Comparison of ENCODE assay signal across 24 cellular contexts in genomic region chr3:122457706-122458105, GRCh38.
"Had no signal": no experiment of that assay in that cellular context is flagged by ENCODE, and none has a peak within 500 bp of the region (broad histone marks: within the 10 kb centered on the region; RNA-seq: fewer than 3 reads in every experiment).

No MANE protein-coding gene starts in this region.

- H3K9me3 ChIP-seq: esophagus muscularis mucosa, neutrophil, ovary, psoas muscle, right atrium auricular region, stomach, testis, uterus had no signal

- H3K27me3 Mint-ChIP-seq: activated naive CD4-positive, alpha-beta T cell treated with anti-CD3 and anti-CD28 coated beads, Interleukin-2, amount 10 ng/mL, durations not matched to agents 7 days and 5 days; dendritic cell treated with granulocyte-macrophage colony-stimulating factor and Interleukin-4, amounts not matched to agents 40 ng/mL and 50 ng/mL, for 4 days had no signal

- H3K4me1 Mint-ChIP-seq: activated naive CD4-positive, alpha-beta T cell treated with anti-CD3 and anti-CD28 coated beads, Interleukin-2, amount 10 ng/mL, durations not matched to agents 7 days and 5 days; nephron had no signal

- H3K36me3 ChIP-seq: ovary, uterus had no signal

- H3K27me3 ChIP-seq: brain microvascular endothelial cell, esophagus muscularis mucosa, neutrophil, ovary, right atrium auricular region, stomach, testis, uterus had no signal

- H3K27ac ChIP-seq: brain microvascular endothelial cell, esophagus muscularis mucosa, neutrophil, ovary, psoas muscle, right atrium auricular region, stomach, testis, uterus had no signal

- H3K9me3 Mint-ChIP-seq: activated naive CD4-positive, alpha-beta T cell treated with anti-CD3 and anti-CD28 coated beads, Interleukin-2, amount 10 ng/mL, durations not matched to agents 7 days and 5 days; activated T-cell treated with anti-CD3 and anti-CD28 coated beads, Interleukin-2, amount 50 U/mL, for 72 hours; dendritic cell treated with granulocyte-macrophage colony-stimulating factor and Interleukin-4, amounts not matched to agents 40 ng/mL and 50 ng/mL, for 4 days; nephron had no signal

- FAIRE-seq: frontal cortex had no signal

- DNase-seq: activated effector memory CD4-positive, alpha-beta T cell treated with anti-CD3 and anti-CD28 coated beads, Interleukin-2, amount 50 U/mL, for 16 hours; activated naive CD4-positive, alpha-beta T cell treated with anti-CD3 and anti-CD28 coated beads, Interleukin-2, amount 10 ng/mL, durations not matched to agents 7 days and 5 days; activated T-cell treated with anti-CD3 and anti-CD28 coated beads, Interleukin-2, amount 50 U/mL, for 72 hours; aorta; brain microvascular endothelial cell; caudate nucleus; effector CD8-positive, alpha-beta T cell; hippocampal formation; kidney glomerular epithelial cell; left ventricle myocardium superior; ovary; psoas muscle; stimulated activated CD4-positive, alpha-beta T cell treated with anti-CD3 and anti-CD28 coated beads, Interleukin-12 subunit alpha, Interleukin-12 subunit beta, amount 100 ng/mL, for 4 hours; stimulated activated CD4-positive, alpha-beta T cell treated with anti-CD3 and anti-CD28 coated beads, Interleukin-4, amount 100 ng/mL, for 4 hours; stomach; testis; trophoblast cell; uterus had no signal

- H3K4me3 Mint-ChIP-seq: activated naive CD4-positive, alpha-beta T cell treated with anti-CD3 and anti-CD28 coated beads, Interleukin-2, amount 10 ng/mL, durations not matched to agents 7 days and 5 days; activated T-cell treated with anti-CD3 and anti-CD28 coated beads, Interleukin-2, amount 50 U/mL, for 72 hours; dendritic cell treated with granulocyte-macrophage colony-stimulating factor and Interleukin-4, amounts not matched to agents 40 ng/mL and 50 ng/mL, for 4 days; nephron had no signal

- H3K4me1 ChIP-seq: esophagus muscularis mucosa, psoas muscle, right atrium auricular region, testis, uterus had no signal

- H3K4me3 ChIP-seq: esophagus muscularis mucosa, ovary, psoas muscle, right atrium auricular region, stomach, testis, uterus had no signal

- H3K27ac Mint-ChIP-seq: activated naive CD4-positive, alpha-beta T cell treated with anti-CD3 and anti-CD28 coated beads, Interleukin-2, amount 10 ng/mL, durations not matched to agents 7 days and 5 days; activated T-cell treated with anti-CD3 and anti-CD28 coated beads, Interleukin-2, amount 50 U/mL, for 72 hours; dendritic cell treated with granulocyte-macrophage colony-stimulating factor and Interleukin-4, amounts not matched to agents 40 ng/mL and 50 ng/mL, for 4 days; nephron had no signal
